12 cellular contexts compared by ENCODE assay signal in genomic region chr3:55484191-55484644, GRCh38. TPM values are rescaled to one million over a fixed set of nuclear protein-coding genes. Genes with fewer than 3 reads are reported as not detected.
DNase-seq lines count a peak whose midpoint lies in the region; ATAC-seq, FAIRE-seq and TF ChIP-seq lines count a peak whose summit lies in the region.
"Had no signal": no experiment of that assay in that cellular context is flagged by ENCODE, and none has a peak within 500 bp of the region (broad histone marks: within the 10 kb centered on the region; RNA-seq: fewer than 3 reads in every experiment).

No MANE protein-coding gene starts in this region.

- TF ChIP-seq EP300 in HepG2 (IDR thresholded peaks at IDR 0.05; ENCODE audit: low read depth in 2 of 2, low read length in 2 of 2) (no peak), HepG2 (CRISPR knock-in tag; IDR thresholded peaks at IDR 0.05; ENCODE audit: borderline replicate concordance) (no peak)

- H2AFZ ChIP-seq in HepG2 (ENCODE audit: low read length) = no peak overlapping the region

- H3K27ac ChIP-seq in skin epidermis (peak overlapping the region in 6 of 21 experiments; percentile 22 to 96 (median 85)), HepG2 (ENCODE audit: extremely low read length, insufficient read depth, low read length) (no peak overlapping the region), dorsolateral prefrontal cortex (no peak overlapping the region)

- CTCF ChIA-PET in Calu3 (lab: Charles Lee) (no interaction called here), HepG2 (lab: Yijun Ruan, JAX; ENCODE audit: low intra/inter-chr PET ratio, low total read pairs) (interaction anchor here (0.9 to 1.0 kb wide), 2 partner anchors 416 to 767 kb away, joined by 3 to 6 read pairs; no protein-coding TSS in a partner anchor)

- H3K36me3 Mint-ChIP-seq in HFFc6 (ENCODE audit: low read depth) (peaks cover 47% of the 10 kb centered on the region), brain (no peaks in the 10 kb centered on the region), Calu3 (ENCODE audit: insufficient read depth, unreplicated experiment) (peaks cover 11% of the 10 kb centered on the region)
- H3K36me3 Mint-ChIP-seq: stimulated activated effector memory CD8-positive, alpha-beta T cell treated with anti-CD3 and anti-CD28 coated beads, Interleukin-12 subunit alpha, Interleukin-12 subunit beta, amount 100 ng/mL, for 72 hours had no signal

- H3K9ac ChIP-seq in HepG2 (ENCODE audit: insufficient read depth, low read depth, low read length) = no peak overlapping the region

- POLR2A ChIA-PET in HepG2 (lab: Yijun Ruan, JAX) = no interaction called here

- H4K20me1 ChIP-seq in HepG2 (ENCODE audit: insufficient read depth, low read length) = no peaks in the 10 kb centered on the region

- H3K79me2 ChIP-seq in HepG2 (ENCODE audit: insufficient read depth, low read length) = no peaks in the 10 kb centered on the region

- H3K4me2 ChIP-seq in HepG2 (ENCODE audit: low read depth, low read length) = no peak overlapping the region

- H3K4me1 ChIP-seq in HepG2 (ENCODE audit: insufficient read depth, low read length) = peaks cover 5% of the 10 kb centered on the region; the same call in 1 of the 2 replicates

- no peak for TF ChIP-seq POLR2A in HepG2 (IDR thresholded peaks at IDR 0.05; ENCODE audit: insufficient read depth in 1 of 2, low read depth in 2 of 2, low read length in 2 of 2)

- intact Hi-C loops in Calu3 (cut with micrococcal nuclease; ENCODE audit: unreplicated experiment) (loop anchor here (10.0 kb wide), 2 partner anchors 261 to 421 kb away; no protein-coding TSS in a partner anchor), HepG2 (cut with micrococcal nuclease; ENCODE audit: unreplicated experiment) (no loop called here), dorsolateral prefrontal cortex (cut with DNase I) (loop anchor here (2.0 to 5.0 kb wide), 3 partner anchors 263 to 559 kb away; no protein-coding TSS in a partner anchor)

- H3K27me3 Mint-ChIP-seq in HFFc6 (ENCODE audit: insufficient read depth) (peaks cover 14% of the 10 kb centered on the region), brain (peaks cover 100% of the 10 kb centered on the region), Calu3 (ENCODE audit: unreplicated experiment) (peaks cover 59% of the 10 kb centered on the region)

- no peak for TF ChIP-seq RAD21 in HepG2 (CRISPR knock-in tag; IDR thresholded peaks at IDR 0.05)

- ATAC-seq in HepG2 = no peak

- H3K27me3 ChIP-seq in HepG2 (ENCODE audit: control insufficient read depth in 1 of 2, insufficient read depth in 2 of 2, low read length in 2 of 2) (peaks cover 4 to 36% of the 10 kb centered on the region in 2 experiments; a peak in 4 of 5 replicates), dorsolateral prefrontal cortex (peaks cover 0 to 17% (median 0%) of the 10 kb centered on the region in 45 donors)

- H3K9me3 ChIP-seq in iPS-18c (ENCODE audit: control insufficient read depth, insufficient read depth, low read length) (no peaks in the 10 kb centered on the region), HepG2 (ENCODE audit: low read length) (no peaks in the 10 kb centered on the region)

- BruUV-seq in Calu3 (replicated peaks; lab: Mats Ljungman, UMichigan) (no TSS peak), HepG2 (replicated peaks; lab: Mats Ljungman, UMichigan) (no TSS peak)

- H3K9me3 Mint-ChIP-seq in HFFc6 (no peaks in the 10 kb centered on the region), brain (peaks cover 0 to 5% (median 0%) of the 10 kb centered on the region in 5 experiments), Calu3 (ENCODE audit: low read depth, unreplicated experiment) (no peaks in the 10 kb centered on the region)
- H3K9me3 Mint-ChIP-seq: stimulated activated effector memory CD8-positive, alpha-beta T cell treated with anti-CD3 and anti-CD28 coated beads, Interleukin-12 subunit alpha, Interleukin-12 subunit beta, amount 100 ng/mL, for 72 hours had no signal

- peak overlapping the region; percentile 97 for H3K27ac Mint-ChIP-seq in HFFc6
- H3K27ac Mint-ChIP-seq in brain = peak overlapping the region in 4 of 5 experiments; percentile 55 to 90 (median 73)
- H3K27ac Mint-ChIP-seq in Calu3 (ENCODE audit: unreplicated experiment) = no peak overlapping the region
- H3K27ac Mint-ChIP-seq: stimulated activated effector memory CD8-positive, alpha-beta T cell treated with anti-CD3 and anti-CD28 coated beads, Interleukin-12 subunit alpha, Interleukin-12 subunit beta, amount 100 ng/mL, for 72 hours had no signal

- no peaks in the 10 kb centered on the region for H3K36me3 ChIP-seq in HepG2 (replicated peaks in 1 of 2; ENCODE audit: control insufficient read depth in 1 of 2, insufficient read depth in 2 of 2, low read length in 2 of 2)

- H3K4me3 ChIP-seq in iPS-18c (ENCODE audit: insufficient read depth, low read depth, low read length) (peak overlapping the region; percentile 28; the same call in 1 of the 2 replicates), skin epidermis (peak overlapping the region in 4 of 7 experiments; percentile 57 to 69 (median 60)), HepG2 (replicated peaks in 1 of 3; ENCODE audit: insufficient read depth in 1 of 3, low read depth in 2 of 3, low read length in 3 of 3) (no peak overlapping the region), dorsolateral prefrontal cortex (peak overlapping the region in 10 of 59 donors; percentile 6 to 84 (median 30))

- WGBS in HepG2 (ENCODE audit: low lambda C conversion rate) = 73% methylated on average over 19 of the region's 19 CpGs

- H3K4me3 Mint-ChIP-seq in HFFc6 (peak overlapping the region; percentile 98), brain (peak overlapping the region; percentile 56 to 97 (median 94)), Calu3 (ENCODE audit: low read depth, unreplicated experiment) (no peak overlapping the region)
- H3K4me3 Mint-ChIP-seq: stimulated activated effector memory CD8-positive, alpha-beta T cell treated with anti-CD3 and anti-CD28 coated beads, Interleukin-12 subunit alpha, Interleukin-12 subunit beta, amount 100 ng/mL, for 72 hours had no signal

- DNase-seq in HFFc6 = no peak
- DNase-seq in globus pallidus (ENCODE audit: low spot score) = no peak
- DNase-seq in Calu3 = no peak
- no peak for DNase-seq in HepG2 (ENCODE audit: low spot score)
- no peak for DNase-seq in dorsolateral prefrontal cortex
- DNase-seq: Kasumi-1; NCI-H510A; stimulated activated CD4-positive, alpha-beta T cell treated with anti-CD3 and anti-CD28 coated beads, Interleukin-12 subunit alpha, Interleukin-12 subunit beta, amount 100 ng/mL, for 4 hours had no signal

- in situ Hi-C loops in HepG2 (cut with HindIII; ENCODE audit: extremely low pct_ligation_motif_present, low pct_unique_long_range_greater_than_20kb) = loop anchor here (10.0 kb wide), 2 partner anchors 261 to 761 kb away; no protein-coding TSS in a partner anchor

- H3K4me1 Mint-ChIP-seq in HFFc6 (ENCODE audit: low read depth) = peaks cover 33% of the 10 kb centered on the region
- H3K4me1 Mint-ChIP-seq in brain = peaks cover 63% of the 10 kb centered on the region
- no peaks in the 10 kb centered on the region for H3K4me1 Mint-ChIP-seq in Calu3 (ENCODE audit: low read depth, unreplicated experiment)

- no peak for FAIRE-seq in HepG2 (lab: Jason Lieb, UNC)

- TF ChIP-seq CTCF in HFFc6 (IDR thresholded peaks at IDR 0.05) = no peak
- no peak for TF ChIP-seq CTCF in brain (conservative IDR thresholded peaks at IDR 0.05)
- no peak for TF ChIP-seq CTCF in Calu3 (IDR thresholded peaks at IDR 0.05; ENCODE audit: unreplicated experiment)
- no peak for TF ChIP-seq CTCF in HepG2 (CRISPR knock-in tag; IDR thresholded peaks at IDR 0.05)
- no peak for TF ChIP-seq CTCF in dorsolateral prefrontal cortex (IDR thresholded peaks at IDR 0.05 in 54 of 56, conservative IDR thresholded peaks at IDR 0.05 in 2 of 56; ENCODE audit: low read depth in 1 of 56, partially characterized antibody in 56 of 56)

TF ChIP-seq in HepG2, 621 proteins besides CTCF, POLR2A, EP300 and RAD21 (continues in another document):
- no peak for TF ChIP-seq CBX2 (IDR thresholded peaks at IDR 0.05; ENCODE audit: low read depth, low read length)
- TF ChIP-seq CBX2 (CRISPR knock-in tag; IDR thresholded peaks at IDR 0.05; ENCODE audit: low read depth) = no peak
- no peak for TF ChIP-seq RXRB (CRISPR knock-in tag; IDR thresholded peaks at IDR 0.05; ENCODE audit: borderline replicate concordance)
- TF ChIP-seq ZNF740 (CRISPR knock-in tag; IDR thresholded peaks at IDR 0.05) = no peak

RNA-seq across cellular contexts. Expression of gene WNT5A, which starts 2.9 kb away (rescaled TPM):
- 100 to 1,000 TPM; 240 to 387 (median 256) TPM for total RNA-seq in HFFc6 (2021; fragmentation: NEBNext Ultra II Directional; extraction: Animal tissue kit (Norgen Biotek cat#: 25700))
- polyA plus RNA-seq in brain (ENCODE audit: insufficient read depth, low read depth, low replicate concordance) (0.34 TPM), HepG2 (2011; rRNA removed) (not detected in 2 replicates)
- total RNA-seq in Calu3 (2022) (0.14 and 0.69 TPM in 2 replicates), HepG2 (2016; rRNA removed; fragmentation: Illumina TruSeq; extraction: Trizol) (not detected in 2 replicates), dorsolateral prefrontal cortex (10 to 100 TPM in 13 of 120 experiments, 1 to 10 TPM in 107; 3.3 to 13.3 (median 7.1) TPM)
- total RNA-seq in HepG2 (2016; cell fraction: cytosol; rRNA removed; fragmentation: Illumina TruSeq; extraction: Trizol; ENCODE audit: low read depth) = not detected in 2 replicates
- not detected in 2 replicates for total RNA-seq in HepG2 (2016; cell fraction: insoluble cytoplasmic fraction; rRNA removed; fragmentation: Illumina TruSeq; extraction: Trizol)
- total RNA-seq in HepG2 (2016; cell fraction: membrane; rRNA removed; fragmentation: Illumina TruSeq; extraction: Trizol) = not detected in 2 replicates
- not detected in 2 replicates for total RNA-seq in HepG2 (2016; cell fraction: nucleus; rRNA removed; fragmentation: Illumina TruSeq; extraction: Trizol)
- not detected in 2 replicates for polyA plus RNA-seq in HepG2 (2011; cell fraction: cytosol; rRNA removed)
- polyA plus RNA-seq in HepG2 (2011; cell fraction: nucleus; rRNA removed) = not detected in 2 replicates
- polyA plus RNA-seq in HepG2 (2012) = not detected in 2 replicates
- not detected in 2 replicates for polyA plus RNA-seq in HepG2 (2016; cell fraction: cytosol; fragmentation: Illumina TruSeq; extraction: Trizol; ENCODE audit: low read depth)
- polyA plus RNA-seq in HepG2 (2016; cell fraction: insoluble cytoplasmic fraction; fragmentation: Illumina TruSeq; extraction: Trizol; ENCODE audit: low read depth) = not detected in 2 replicates
- not detected in 2 replicates for polyA plus RNA-seq in HepG2 (2016; cell fraction: membrane; fragmentation: Illumina TruSeq; extraction: Trizol; ENCODE audit: low read depth)
- polyA plus RNA-seq in HepG2 (2016; cell fraction: nucleus; fragmentation: Illumina TruSeq; extraction: Trizol; ENCODE audit: insufficient read depth, low read depth) = not detected in 2 replicates
- 39.6 TPM in 1 of 2 replicates, not detected in the other for polyA minus RNA-seq in HepG2 (2011; rRNA and poly(A)+ RNA removed; ENCODE audit: low replicate concordance)
- polyA minus RNA-seq in HepG2 (2011; cell fraction: cytosol; rRNA and poly(A)+ RNA removed) = not detected in 2 replicates
- polyA minus RNA-seq in HepG2 (2011; cell fraction: nucleus; rRNA and poly(A)+ RNA removed) = not detected in 2 replicates

Comparison
In these comparisons a context has a peak if more than half of its experiments do, and no peak if none do; other contexts are left out.
1. H3K4me3 ChIP-seq: peak in iPS-18c (single experiment) and skin epidermis (4 of 7); none in HepG2 (0 of 3).
2. RNA of gene WNT5A, which starts 2.9 kb away (total RNA-seq): 240 to 387 TPM in HFFc6; 3.3 to 13.3 TPM in dorsolateral prefrontal cortex, 0.14 to 0.69 TPM in Calu3 and not detected in HepG2; every median in the first group is over 10 times any median in the second.